ENCODE assay signal across 15 cellular contexts in the genomic region with DNA sequence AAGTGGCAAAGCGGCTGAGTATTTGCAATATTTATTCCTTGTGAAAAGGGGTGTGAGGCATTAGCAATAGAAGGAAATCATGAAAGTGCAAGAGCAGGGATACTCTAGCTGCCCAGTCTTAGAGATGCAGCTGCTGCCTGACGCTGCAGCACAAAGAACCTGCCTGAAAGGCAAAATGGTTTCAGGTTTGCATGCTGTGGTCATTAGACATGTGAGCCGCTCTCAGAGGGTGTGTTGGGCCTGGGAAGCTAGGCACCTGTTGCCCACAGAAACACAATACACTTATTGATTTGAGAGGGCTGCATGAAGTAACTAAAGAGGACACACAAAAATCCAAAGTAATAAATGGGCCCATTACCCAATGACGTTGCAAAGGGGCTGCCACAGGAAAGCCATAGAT.
DNase-seq lines count a peak whose midpoint lies in the region; ATAC-seq and TF ChIP-seq lines count a peak whose summit lies in the region.
"Had no signal": no experiment of that assay in that cellular context is flagged by ENCODE, and none has a peak within 500 bp of the region (broad histone marks: within the 10 kb centered on the region; RNA-seq: fewer than 3 reads in every experiment).

No MANE protein-coding gene starts in this region.

- TF ChIP-seq CTCF in MM.1S (IDR thresholded peaks at IDR 0.05; ENCODE audit: low read length): no peak
- no peak for TF ChIP-seq CTCF in OCI-LY7 (conservative IDR thresholded peaks at IDR 0.05; ENCODE audit: low read length)

- H3K4me1 ChIP-seq in MM.1S (ENCODE audit: low read length) (peaks cover 20% of the 10 kb centered on the region), OCI-LY7 (ENCODE audit: insufficient read depth, low read length, poor library complexity, severe bottlenecking) (no peaks in the 10 kb centered on the region)
- H3K4me1 ChIP-seq: Caco-2 had no signal

- BruUV-seq in OCI-LY7 (replicated peaks; lab: Mats Ljungman, UMichigan): no TSS peak

- H3K27ac ChIP-seq in MM.1S (ENCODE audit: low read length) (peak overlapping the region; percentile 54; the same call in 1 of the 2 replicates), OCI-LY7 (ENCODE audit: low read depth, low read length, poor library complexity, severe bottlenecking) (no peak overlapping the region)

- intact Hi-C loops in OCI-LY7 (cut with micrococcal nuclease; ENCODE audit: unreplicated experiment): no loop called here

- H3K36me3 ChIP-seq in MM.1S (replicated peaks; ENCODE audit: insufficient read depth, low read length) (no peaks in the 10 kb centered on the region), OCI-LY7 (ENCODE audit: insufficient read depth, low read length) (no peaks in the 10 kb centered on the region)

- CTCF ChIA-PET in OCI-LY7 (lab: Charles Lee; ENCODE audit: unreplicated experiment): no interaction called here

- no peaks in the 10 kb centered on the region for H3K27me3 ChIP-seq in MM.1S (replicated peaks; ENCODE audit: insufficient read depth, low read length)

- peak; percentile 47 for ATAC-seq in GM18520 (IDR thresholded peaks at IDR 0.05; ENCODE audit: unreplicated experiment)
- ATAC-seq in HG03280 (IDR thresholded peaks at IDR 0.05; ENCODE audit: unreplicated experiment): no peak
- ATAC-seq in GM18907 (IDR thresholded peaks at IDR 0.05; ENCODE audit: unreplicated experiment): no peak
- ATAC-seq: activated CD8-positive, alpha-beta T cell treated with anti-CD3 and anti-CD28 coated beads for 36 hours; activated T-cell treated with anti-CD3 and anti-CD28 coated beads, Interleukin-2, amount 50 U/mL, for 4 hours; HepG2; PC-3 had no signal

- H3F3A ChIP-seq in MM.1S (ENCODE audit: insufficient read depth, low read length): peaks cover 9% of the 10 kb centered on the region; the same call in 1 of the 2 replicates

- H3K4me2 ChIP-seq in MM.1S (ENCODE audit: low read depth, low read length): peak overlapping the region; percentile 48; the same call in 1 of the 2 replicates
- H3K4me2 ChIP-seq in OCI-LY7 (ENCODE audit: low read length): no peak overlapping the region

- DNase-seq in MM.1S (peak; percentile 90), NCI-H2196 (lab: John Stamatoyannopoulos, UW; ENCODE audit: unreplicated experiment) (peak; percentile 82), myocyte (ENCODE audit: low read depth) (peak; percentile 88), GF-D8 (lab: John Stamatoyannopoulos, UW) (no peak), OCI-LY7 (ENCODE audit: low spot score) (no peak)
- DNase-seq: activated CD4-positive, CD25-positive, alpha-beta regulatory T cell; activated CD8-positive, alpha-beta T cell treated with anti-CD3 and anti-CD28 coated beads for 36 hours; activated T-cell treated with anti-CD3 and anti-CD28 coated beads, Interleukin-2, amount 50 U/mL, for 4 hours; Caco-2; PC-3; stimulated activated CD4-positive, alpha-beta T cell treated with anti-CD3 and anti-CD28 coated beads, Interleukin-4, amount 100 ng/mL, for 1 hour had no signal

- H3K9me2 ChIP-seq in MM.1S (replicated peaks; ENCODE audit: insufficient read depth, low read length) (no peaks in the 10 kb centered on the region), OCI-LY7 (ENCODE audit: insufficient read depth, low read length) (no peaks in the 10 kb centered on the region)

- H3K9me3 ChIP-seq in MM.1S (replicated peaks; ENCODE audit: insufficient read depth, low read length): no peaks in the 10 kb centered on the region
- no peaks in the 10 kb centered on the region for H3K9me3 ChIP-seq in OCI-LY7 (ENCODE audit: low read length)
- H3K9me3 ChIP-seq: Caco-2 had no signal

- H2AFZ ChIP-seq in MM.1S (ENCODE audit: low read length) (no peak overlapping the region), OCI-LY7 (ENCODE audit: low read length) (no peak overlapping the region)

- H3K79me2 ChIP-seq in MM.1S (ENCODE audit: low read length): no peaks in the 10 kb centered on the region
- H3K79me2 ChIP-seq in OCI-LY7 (ENCODE audit: insufficient read depth, low read depth, low read length): no peaks in the 10 kb centered on the region

- POLR2A ChIA-PET in OCI-LY7 (lab: Charles Lee): no interaction called here

- no peak overlapping the region for H3K4me3 ChIP-seq in MM.1S (ENCODE audit: low read length)
- H3K4me3 ChIP-seq in OCI-LY7 (ENCODE audit: low read depth, low read length, poor library complexity, severe bottlenecking): no peak overlapping the region

- H4K20me1 ChIP-seq in MM.1S (ENCODE audit: insufficient read depth, low read length) (no peaks in the 10 kb centered on the region), OCI-LY7 (ENCODE audit: insufficient read depth, low read length) (no peaks in the 10 kb centered on the region)

- no peak overlapping the region for H3K9ac ChIP-seq in MM.1S (ENCODE audit: low read length)

Comparison
In these comparisons a context has a peak if more than half of its experiments do, and no peak if none do; other contexts are left out.
1. DNase-seq: peak in MM.1S (single experiment), NCI-H2196 (single experiment) and myocyte (single experiment); none in GF-D8 (single experiment) and OCI-LY7 (single experiment).